In genomic region chr2:208358758-208359631, GRCh38 we compare ENCODE assay signal across 12 cellular contexts. TPM values are rescaled to one million over a fixed set of nuclear protein-coding genes. Genes with fewer than 3 reads are reported as not detected.
DNase-seq lines count a peak whose midpoint lies in the region; ATAC-seq and TF ChIP-seq lines count a peak whose summit lies in the region.
"Had no signal": no experiment of that assay in that cellular context is flagged by ENCODE, and none has a peak within 500 bp of the region (broad histone marks: within the 10 kb centered on the region; RNA-seq: fewer than 3 reads in every experiment).

No MANE protein-coding gene starts in this region.

- intact Hi-C loops in body of pancreas (cut with DNase I) = no loop called here
- intact Hi-C loops in naive thymus-derived CD4-positive, alpha-beta T cell (cut with micrococcal nuclease) = loop anchor here in 1 of 2 donors (10.0 kb wide), 1 partner anchor 184 kb away; no protein-coding TSS in a partner anchor

- H3K4me3 ChIP-seq in body of pancreas = no peak overlapping the region
- no peak overlapping the region for H3K4me3 ChIP-seq in naive thymus-derived CD4-positive, alpha-beta T cell (ENCODE audit: low read length)
- H3K4me3 ChIP-seq in GM23338 = no peak overlapping the region
- H3K4me3 ChIP-seq in H7 (ENCODE audit: insufficient read depth, low read depth, low read length) = no peak overlapping the region
- H3K4me3 ChIP-seq: lung had no signal

- no peaks in the 10 kb centered on the region for H3K27me3 Mint-ChIP-seq in naive thymus-derived CD4-positive, alpha-beta T cell
- H3K27me3 Mint-ChIP-seq in GM23338 (ENCODE audit: insufficient read depth, low read depth, poor library complexity) = peaks cover 5% of the 10 kb centered on the region
- H3K27me3 Mint-ChIP-seq: CD4-positive, alpha-beta T cell had no signal

- H3K9me2 ChIP-seq in GM23338 (ENCODE audit: insufficient read depth) = 0 out of 2 replicates have a peak, but pooled peaks cover 7% of the 10 kb centered on the region

- no peaks in the 10 kb centered on the region for H3K36me3 ChIP-seq in body of pancreas (replicated peaks in 1 of 2; ENCODE audit: insufficient read depth in 1 of 2, low read depth in 2 of 2)
- H3K36me3 ChIP-seq in naive thymus-derived CD4-positive, alpha-beta T cell (ENCODE audit: control insufficient read depth in 2 of 3, insufficient read depth in 3 of 3, low read length in 3 of 3) = peaks cover 5 to 13% (median 10%) of the 10 kb centered on the region in 3 experiments
- peaks cover 12% of the 10 kb centered on the region for H3K36me3 ChIP-seq in GM23338 (ENCODE audit: insufficient read depth)
- H3K36me3 ChIP-seq in H7 (replicated peaks; ENCODE audit: control insufficient read depth, insufficient read depth, low read length) = peaks cover 9% of the 10 kb centered on the region

- no peaks in the 10 kb centered on the region for H3K9me3 ChIP-seq in body of pancreas
- no peaks in the 10 kb centered on the region for H3K9me3 ChIP-seq in naive thymus-derived CD4-positive, alpha-beta T cell (ENCODE audit: control insufficient read depth in 2 of 3, low read length in 3 of 3)

- H3K4me1 ChIP-seq in body of pancreas = peaks cover 19% of the 10 kb centered on the region
- H3K4me1 ChIP-seq in naive thymus-derived CD4-positive, alpha-beta T cell (ENCODE audit: control insufficient read depth in 2 of 2, insufficient read depth in 2 of 2, low read length in 2 of 2) = peaks cover 0 to 1% of the 10 kb centered on the region in 2 donors
- peaks cover 9% of the 10 kb centered on the region; the same call in 1 of the 2 replicates for H3K4me1 ChIP-seq in GM23338 (ENCODE audit: insufficient read depth)

- no peak overlapping the region for H3K27ac ChIP-seq in body of pancreas
- no peak overlapping the region for H3K27ac ChIP-seq in naive thymus-derived CD4-positive, alpha-beta T cell (ENCODE audit: low read depth, low read length)
- H3K27ac ChIP-seq in GM23338 (ENCODE audit: low read depth) = no peak overlapping the region

- no peaks in the 10 kb centered on the region for H3K27me3 ChIP-seq in body of pancreas
- no peaks in the 10 kb centered on the region for H3K27me3 ChIP-seq in naive thymus-derived CD4-positive, alpha-beta T cell (ENCODE audit: control insufficient read depth in 2 of 2, insufficient read depth in 2 of 2, low read length in 2 of 2)
- H3K27me3 ChIP-seq in GM23338 (ENCODE audit: insufficient read depth) = no peaks in the 10 kb centered on the region
- no peaks in the 10 kb centered on the region for H3K27me3 ChIP-seq in H7 (ENCODE audit: control insufficient read depth, insufficient read depth, low read length)

- peak overlapping the region in 6 of 9 donors; percentile 17 to 69 (median 46) for H3K27ac Mint-ChIP-seq in naive thymus-derived CD4-positive, alpha-beta T cell
- no peak overlapping the region for H3K27ac Mint-ChIP-seq in GM23338
- H3K27ac Mint-ChIP-seq: CD4-positive, alpha-beta T cell had no signal

- peaks cover 0 to 8% (median 0%) of the 10 kb centered on the region in 7 donors for H3K4me1 Mint-ChIP-seq in naive thymus-derived CD4-positive, alpha-beta T cell
- H3K4me1 Mint-ChIP-seq in GM23338 = peaks cover 18% of the 10 kb centered on the region

- TF ChIP-seq CTCF in body of pancreas (IDR thresholded peaks at IDR 0.05) = no peak
- no peak for TF ChIP-seq CTCF in GM23338 (conservative IDR thresholded peaks at IDR 0.05; ENCODE audit: low read depth in 2 of 2)
- no peak for TF ChIP-seq CTCF in GM20000 (IDR thresholded peaks at IDR 0.05; ENCODE audit: extremely low read depth, missing control alignments)

- H3K79me2 ChIP-seq in GM23338 (replicated peaks; ENCODE audit: insufficient read depth) = no peaks in the 10 kb centered on the region

- no peaks in the 10 kb centered on the region for H3F3A ChIP-seq in GM23338 (replicated peaks; ENCODE audit: low read depth)

- H3K4me3 Mint-ChIP-seq in naive thymus-derived CD4-positive, alpha-beta T cell = peak overlapping the region in 4 of 10 donors; percentile 16 to 38 (median 28)
- H3K4me3 Mint-ChIP-seq in GM23338 = no peak overlapping the region
- H3K4me3 Mint-ChIP-seq: CD4-positive, alpha-beta T cell had no signal

- peaks cover 0 to 30% (median 22%) of the 10 kb centered on the region in 5 donors for H3K36me3 Mint-ChIP-seq in naive thymus-derived CD4-positive, alpha-beta T cell
- peaks cover 34% of the 10 kb centered on the region for H3K36me3 Mint-ChIP-seq in GM23338 (ENCODE audit: low read depth)

- 82 to 84% methylated on average over 10 of the region's 10 CpGs for WGBS in body of pancreas, 2 donors

- CTCF ChIA-PET in naive thymus-derived CD4-positive, alpha-beta T cell (lab: Charles Lee) = interaction anchor here (0.6 kb wide), 1 partner anchor 108 kb away, joined by 4 read pairs; no protein-coding TSS in a partner anchor

- POLR2A ChIA-PET in naive thymus-derived CD4-positive, alpha-beta T cell (lab: Charles Lee) = no interaction called here

- H3K9me3 Mint-ChIP-seq in naive thymus-derived CD4-positive, alpha-beta T cell = peaks cover 0 to 2% (median 0%) of the 10 kb centered on the region in 11 donors
- H3K9me3 Mint-ChIP-seq in GM23338 = peaks cover 1% of the 10 kb centered on the region; the same call in 1 of the 3 replicates
- H3K9me3 Mint-ChIP-seq: CD4-positive, alpha-beta T cell had no signal

- H3K4me2 ChIP-seq in GM23338 = no peak overlapping the region

- peak; percentile 88 for DNase-seq in GF-D8 (lab: John Stamatoyannopoulos, UW)
- DNase-seq in NCI-H69 (lab: John Stamatoyannopoulos, UW) = peak; percentile 94
- DNase-seq in body of pancreas = no peak
- no peak for DNase-seq in naive thymus-derived CD4-positive, alpha-beta T cell
- DNase-seq in GM23338 (ENCODE audit: low spot score) = no peak
- DNase-seq in GM20000 (ENCODE audit: low spot score) = no peak
- no peak for DNase-seq in H7
- no peak for DNase-seq in NCI-H2227 (lab: John Stamatoyannopoulos, UW; ENCODE audit: unreplicated experiment)
- DNase-seq: activated CD8-positive, alpha-beta memory T cell treated with anti-CD3 and anti-CD28 coated beads for 24 hours; CD4-positive, alpha-beta T cell; NCI-H1436 treated with DMSO at 0.1 percent for 48 hours had no signal

- no peak overlapping the region for H2AFZ ChIP-seq in GM23338

- no peak for ATAC-seq in body of pancreas
- peak; percentile 46 for ATAC-seq in naive thymus-derived CD4-positive, alpha-beta T cell
- ATAC-seq in GM23338 = no peak

- H4K20me1 ChIP-seq in GM23338 (replicated peaks; ENCODE audit: insufficient read depth) = no peaks in the 10 kb centered on the region

- peak in 2 of 3 donors; percentile 17 to 26 for TF ChIP-seq POLR2A in body of pancreas (IDR thresholded peaks at IDR 0.05)

RNA-seq across cellular contexts. Expression of gene PTH2R, which starts 47.6 kb away (rescaled TPM):
- under 1 TPM in 1 of 2 donors, not detected in 1; 0.78 TPM for total RNA-seq in body of pancreas
- total RNA-seq in naive thymus-derived CD4-positive, alpha-beta T cell = under 1 TPM in 3 of 5 experiments, not detected in 2; 0.19 to 0.44 (median 0.43) TPM
- polyA plus RNA-seq in naive thymus-derived CD4-positive, alpha-beta T cell = not detected
- 0.19 and 0.38 TPM in 2 replicates for total RNA-seq in GM23338 (2014; rRNA removed; shearing (Covaris generic))
- polyA plus RNA-seq in GM23338 (2016; fragmentation: Nextera tagmentation; extraction: Ambion mirVana) = 0.18 and 0.42 TPM in 2 replicates
- 0.03 and 0.15 TPM in 2 replicates for total RNA-seq in H7 (2014; rRNA removed; shearing (Covaris generic))
- total RNA-seq: CD4-positive, alpha-beta T cell had no signal

Comparison
In these comparisons a context has a peak if more than half of its experiments do, and no peak if none do; other contexts are left out.
1. DNase-seq: peak in GF-D8 (single experiment) and NCI-H69 (single experiment); none in body of pancreas (0 of 4), naive thymus-derived CD4-positive, alpha-beta T cell (0 of 9), GM23338 (single experiment), GM20000 (single experiment), H7 (single experiment) and NCI-H2227 (single experiment).